10 cellular contexts compared by ENCODE assay signal in the genomic region with DNA sequence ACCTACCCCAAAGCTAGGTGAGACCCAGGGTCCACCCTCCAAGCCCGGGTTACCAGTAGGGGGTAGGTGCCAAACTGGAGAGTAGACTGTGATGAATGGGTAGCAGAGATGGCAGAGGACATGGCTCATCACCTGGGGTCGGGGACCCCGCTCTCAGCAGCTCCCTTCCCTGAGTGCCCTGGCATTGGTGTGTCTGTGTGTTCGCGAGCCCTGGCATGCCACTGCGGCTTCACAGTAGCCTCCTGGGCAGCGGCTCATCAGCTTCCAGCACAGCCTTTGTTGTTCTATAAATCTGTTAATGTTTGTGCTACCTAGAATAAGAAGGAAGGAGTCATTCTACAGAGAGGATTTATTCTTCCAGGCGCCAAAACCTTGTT.
DNase-seq lines count a peak whose midpoint lies in the region; ATAC-seq and TF ChIP-seq lines count a peak whose summit lies in the region.
"Had no signal": no experiment of that assay in that cellular context is flagged by ENCODE, and none has a peak within 500 bp of the region (broad histone marks: within the 10 kb centered on the region; RNA-seq: fewer than 3 reads in every experiment).

No MANE protein-coding gene starts in this region.

- no peaks in the 10 kb centered on the region for H3K27me3 Mint-ChIP-seq in T-helper 17 cell

- peak overlapping the region; percentile 94 for H3K27ac Mint-ChIP-seq in T-helper 17 cell

- H3K4me1 ChIP-seq in gastrocnemius medialis: peaks cover 19 to 33% of the 10 kb centered on the region in 2 donors

- H3K9me3 ChIP-seq in T-helper 17 cell (ENCODE audit: control insufficient read depth, low read length, poor library complexity, severe bottlenecking) (no peaks in the 10 kb centered on the region), gastrocnemius medialis (no peaks in the 10 kb centered on the region)

- peak overlapping the region; percentile 77 for H3K4me3 Mint-ChIP-seq in T-helper 17 cell

- intact Hi-C loops in gastrocnemius medialis (cut with DNase I; ENCODE audit: low total_unique reads): loop anchor here (10.0 kb wide), 1 partner anchor 209 kb away; the partner anchor contains the start of genes CHRND and PRSS56

- H3K36me3 ChIP-seq in gastrocnemius medialis: no peaks in the 10 kb centered on the region

- no peak overlapping the region for H3K4me3 ChIP-seq in gastrocnemius medialis
- H3K4me3 ChIP-seq: mucosa of descending colon had no signal

- TF ChIP-seq POLR2A in gastrocnemius medialis (IDR thresholded peaks at IDR 0.05): no peak

- no peaks in the 10 kb centered on the region for H3K36me3 Mint-ChIP-seq in T-helper 17 cell (ENCODE audit: low read depth)

- DNase-seq in T-helper 17 cell: no peak
- no peak for DNase-seq in epithelial cell of prostate (ENCODE audit: low read depth, low spot score)
- DNase-seq in gastrocnemius medialis: no peak
- DNase-seq in NCI-H345 (lab: John Stamatoyannopoulos, UW): no peak
- DNase-seq in NCI-H2029 (lab: John Stamatoyannopoulos, UW): no peak
- DNase-seq: NCI-H226 had no signal

- H3K4me1 Mint-ChIP-seq in T-helper 17 cell: peaks cover 47% of the 10 kb centered on the region

- in situ Hi-C loops in gastrocnemius medialis (cut with MboI; ENCODE audit: low sequenced_read_pairs in 4 of 4): loop anchor here in 2 of 4 donors (10.0 to 25.0 kb wide), 2 partner anchors 391 to 404 kb away; partner anchors contain the start of gene NPPC (in 1 of the 2)

- peak; percentile 16 for ATAC-seq in GM19467 (IDR thresholded peaks at IDR 0.05; ENCODE audit: unreplicated experiment)
- ATAC-seq in T-helper 17 cell: no peak
- ATAC-seq in gastrocnemius medialis: peak in 1 of 2 donors; percentile 2
- no peak for ATAC-seq in HG03159 (IDR thresholded peaks at IDR 0.05; ENCODE audit: unreplicated experiment)
- no peak for ATAC-seq in GM21825 (IDR thresholded peaks at IDR 0.05; ENCODE audit: unreplicated experiment)

- peak overlapping the region; percentile 97 for H3K27ac ChIP-seq in epithelial cell of prostate
- H3K27ac ChIP-seq in gastrocnemius medialis: peak overlapping the region; percentile 74 to 81 (median 79)

- H3K27me3 ChIP-seq in gastrocnemius medialis: no peaks in the 10 kb centered on the region

- no peak for TF ChIP-seq CTCF in gastrocnemius medialis (IDR thresholded peaks at IDR 0.05 in 4 of 5, conservative IDR thresholded peaks at IDR 0.05 in 1 of 5)
